Comparison of ENCODE assay signal across 8 cellular contexts in genomic region chr21:17925900-17926299, GRCh38.
A peak's percentile ranks its signal among the peaks of the same experiment; 100 is the strongest.
DNase-seq lines count a peak whose midpoint lies in the region; ATAC-seq and TF ChIP-seq lines count a peak whose summit lies in the region.

No MANE protein-coding gene starts in this region.

- DNase-seq in HCEC 1CT (peak; percentile 12), PC-9 (no peak), fibroblast of villous mesenchyme (ENCODE audit: low read depth) (peak; percentile 22), HK-2 (ENCODE audit: unreplicated experiment) (no peak), NCI-H526 treated with DMSO at 0.1 percent for 48 hours (lab: John Stamatoyannopoulos, UW) (no peak), ureter (ENCODE audit: low spot score) (no peak)
- DNase-seq in activated naive CD8-positive, alpha-beta T cell treated with anti-CD3 and anti-CD28 coated beads, Interleukin-2, amount 50 U/mL, for 24 hours, result no peak

- no peak overlapping the region for H3K4me3 ChIP-seq in PC-9
- no peak overlapping the region for H3K4me3 ChIP-seq in fibroblast of villous mesenchyme (ENCODE audit: low read depth, low read length)

- no TSS peak for BruUV-seq in PC-9 (replicated peaks; lab: Mats Ljungman, UMichigan)

- H3K27ac ChIP-seq in 22Rv1 (no peak overlapping the region), PC-9 (no peak overlapping the region)

- no peaks in the 10 kb centered on the region for H3K4me1 ChIP-seq in PC-9 (replicated peaks; ENCODE audit: insufficient read depth)

- no peaks in the 10 kb centered on the region for H3K4me1 Mint-ChIP-seq in activated naive CD8-positive, alpha-beta T cell treated with anti-CD3 and anti-CD28 coated beads, Interleukin-2, amount 50 U/mL, for 24 hours

- peak; percentile 82 for TF ChIP-seq CTCF in 22Rv1 (IDR thresholded peaks at IDR 0.05)
- peak; percentile 50 for TF ChIP-seq CTCF in PC-9 (conservative IDR thresholded peaks at IDR 0.05)
- peak; percentile 41 for TF ChIP-seq CTCF in fibroblast of villous mesenchyme (IDR thresholded peaks at IDR 0.05; ENCODE audit: insufficient read depth, low read depth, low read length)

- H3K36me3 Mint-ChIP-seq in activated naive CD8-positive, alpha-beta T cell treated with anti-CD3 and anti-CD28 coated beads, Interleukin-2, amount 50 U/mL, for 24 hours (ENCODE audit: low read depth), result no peaks in the 10 kb centered on the region

- CTCF ChIA-PET in PC-9 (lab: Charles Lee), result interaction anchor here (0.6 kb wide), 1 partner anchor 227 kb away, joined by 18 read pairs; no protein-coding TSS in a partner anchor

- intact Hi-C loops in PC-9 (cut with micrococcal nuclease; ENCODE audit: unreplicated experiment), result loop anchor here (2.0 to 10.0 kb wide), 2 partner anchors 247 to 359 kb away; no protein-coding TSS in a partner anchor

- no peaks in the 10 kb centered on the region for H3K9me3 ChIP-seq in PC-9 (ENCODE audit: insufficient read depth, low read depth)

- no peaks in the 10 kb centered on the region for H3F3A ChIP-seq in PC-9 (ENCODE audit: insufficient read depth, low read depth)

- no peaks in the 10 kb centered on the region; the same call in 1 of the 2 replicates for H3K9me2 ChIP-seq in PC-9 (ENCODE audit: insufficient read depth)

- H3K4me2 ChIP-seq in PC-9, result no peak overlapping the region

- H3K27ac Mint-ChIP-seq in activated naive CD8-positive, alpha-beta T cell treated with anti-CD3 and anti-CD28 coated beads, Interleukin-2, amount 50 U/mL, for 24 hours, result no peak overlapping the region

- H3K79me2 ChIP-seq in PC-9 (ENCODE audit: low read depth), result no peaks in the 10 kb centered on the region

- no peak overlapping the region for H3K4me3 Mint-ChIP-seq in activated naive CD8-positive, alpha-beta T cell treated with anti-CD3 and anti-CD28 coated beads, Interleukin-2, amount 50 U/mL, for 24 hours

- H2AFZ ChIP-seq in PC-9, result no peak overlapping the region

- no peaks in the 10 kb centered on the region for H3K36me3 ChIP-seq in PC-9 (ENCODE audit: low read depth)

- H3K27me3 Mint-ChIP-seq in activated naive CD8-positive, alpha-beta T cell treated with anti-CD3 and anti-CD28 coated beads, Interleukin-2, amount 50 U/mL, for 24 hours, result no peaks in the 10 kb centered on the region

- no peak for ATAC-seq in activated naive CD8-positive, alpha-beta T cell treated with anti-CD3 and anti-CD28 coated beads, Interleukin-2, amount 50 U/mL, for 24 hours

- H3K9me3 Mint-ChIP-seq in activated naive CD8-positive, alpha-beta T cell treated with anti-CD3 and anti-CD28 coated beads, Interleukin-2, amount 50 U/mL, for 24 hours, result no peaks in the 10 kb centered on the region

- no peaks in the 10 kb centered on the region for H4K20me1 ChIP-seq in PC-9 (ENCODE audit: insufficient read depth)

- POLR2A ChIA-PET in PC-9 (lab: Charles Lee; ENCODE audit: unreplicated experiment), result interaction anchor here (0.5 kb wide), 1 partner anchor 276 kb away, joined by 10 read pairs; no protein-coding TSS in a partner anchor

- no peaks in the 10 kb centered on the region for H3K27me3 ChIP-seq in PC-9 (ENCODE audit: insufficient read depth, low read depth)

Comparison
In these comparisons a context has a peak if more than half of its experiments do, and no peak if none do; other contexts are left out.
1. DNase-seq: peak in HCEC 1CT (single experiment) and fibroblast of villous mesenchyme (single experiment); none in PC-9 (0 of 2), HK-2 (single experiment), NCI-H526 treated with DMSO at 0.1 percent for 48 hours (single experiment), ureter (single experiment) and activated naive CD8-positive, alpha-beta T cell treated with anti-CD3 and anti-CD28 coated beads, Interleukin-2, amount 50 U/mL, for 24 hours (single experiment).
2. Peak in every context shown above with its lines, with median percentiles within 50 percentile points of each other: CTCF ChIP-seq.